Comparison of ENCODE assay signal across 8 cellular contexts in genomic region chr16:75789237-75789636, GRCh38.
A peak's percentile ranks its signal among the peaks of the same experiment; 100 is the strongest.
DNase-seq lines count a peak whose midpoint lies in the region; ATAC-seq, FAIRE-seq and TF ChIP-seq lines count a peak whose summit lies in the region.

No MANE protein-coding gene starts in this region.

- no TSS peak for BruUV-seq in K562 (replicated peaks; lab: Mats Ljungman, UMichigan)

- intact Hi-C loops in K562 (cut with micrococcal nuclease) = loop anchor here (1.0 kb wide), 1 partner anchor 1382 kb away; no protein-coding TSS in a partner anchor

- H3K36me3 ChIP-seq in K562 (ENCODE audit: control insufficient read depth, insufficient read depth, low read length) = no peaks in the 10 kb centered on the region

- no peak overlapping the region for H3K9ac ChIP-seq in K562 (ENCODE audit: insufficient read depth in 1 of 2, low read depth in 2 of 2, low read length in 2 of 2)

- no peaks in the 10 kb centered on the region for H3K9me3 ChIP-seq in K562 (replicated peaks; ENCODE audit: control insufficient read depth, insufficient read depth, low read depth, low read length)

- no peaks in the 10 kb centered on the region for H3K9me1 ChIP-seq in K562 (ENCODE audit: control insufficient read depth, insufficient read depth, low read length)

- H3K4me3 ChIP-seq in K562 = no peak overlapping the region

- no peak overlapping the region for H3K4me2 ChIP-seq in K562 (ENCODE audit: insufficient read depth, low read length)

- in situ Hi-C loops in K562 (cut with MboI) = loop anchor here (5.0 to 10.0 kb wide), 2 partner anchors 866 to 1383 kb away; no protein-coding TSS in a partner anchor

- H2AFZ ChIP-seq in K562 (ENCODE audit: low read depth, low read length) = no peak overlapping the region

- POLR2A ChIA-PET in K562 (lab: Yijun Ruan, JAX) = interaction anchor here (0.6 kb wide), 1 partner anchor 1211 kb away, joined by 3 read pairs; no protein-coding TSS in a partner anchor

- TF ChIP-seq RAD21 in K562 (CRISPR knock-in tag; conservative IDR thresholded peaks at IDR 0.05 in 1 of 2, IDR thresholded peaks at IDR 0.05 in 1 of 2) = peak; percentile 78 to 93

- WGBS in K562 (ENCODE audit: insufficient coverage, low coverage, missing lambda C conversion rate) = 9% methylated on average over 4 of the region's 4 CpGs

- peak; percentile 55 to 89 (median 57); a peak in 5 of 6 replicates for TF ChIP-seq CTCF in K562 (IDR thresholded peaks at IDR 0.05 in 2 of 3, conservative IDR thresholded peaks at IDR 0.05 in 1 of 3; ENCODE audit: insufficient read depth in 2 of 3, low read depth in 1 of 3, low read length in 3 of 3)

- ATAC-seq in GM18868 (IDR thresholded peaks at IDR 0.05; ENCODE audit: unreplicated experiment) (peak; percentile 73), HG03175 (IDR thresholded peaks at IDR 0.05; ENCODE audit: unreplicated experiment) (peak; percentile 69), K562 (peak; percentile 89)

- peak; percentile 90 for FAIRE-seq in K562 (lab: Jason Lieb, UNC)
- FAIRE-seq in urothelium cell line (lab: Jason Lieb, UNC) = no peak

- no peaks in the 10 kb centered on the region for H3K79me2 ChIP-seq in K562 (ENCODE audit: control insufficient read depth, insufficient read depth, low read length)

- CTCF ChIA-PET in K562 (lab: Yijun Ruan, JAX; ENCODE audit: low intra/inter-chr PET ratio) = interaction anchor here (1.6 kb wide), 1 partner anchor 1381 kb away, joined by 23 read pairs; no protein-coding TSS in a partner anchor

- no peak for TF ChIP-seq POLR2A in K562 (conservative IDR thresholded peaks at IDR 0.05)

- H3K4me1 ChIP-seq in K562 (replicated peaks in 1 of 2; ENCODE audit: control insufficient read depth in 2 of 2, insufficient read depth in 2 of 2, low read length in 2 of 2) = no peaks in the 10 kb centered on the region

- no peaks in the 10 kb centered on the region for H4K20me1 ChIP-seq in K562 (replicated peaks; ENCODE audit: control insufficient read depth, insufficient read depth, low read length)

- no peaks in the 10 kb centered on the region for H3K27me3 ChIP-seq in K562 (ENCODE audit: control insufficient read depth in 2 of 2, insufficient read depth in 2 of 2, low read length in 2 of 2)

- DNase-seq in COR-L47 (lab: John Stamatoyannopoulos, UW) = peak; percentile 69
- DNase-seq in NCI-H524 (lab: John Stamatoyannopoulos, UW) = peak; percentile 43 to 74
- peak; percentile 39 to 61 (median 49) for DNase-seq in K562 (ENCODE audit: extremely low read depth in 1 of 4, low spot score in 3 of 4)
- peak; percentile 45 for DNase-seq in kidney glomerular epithelial cell (lab: John Stamatoyannopoulos, UW)
- peak; percentile 54 for DNase-seq in urothelium cell line (ENCODE audit: low spot score)
- DNase-seq in HK-2 (ENCODE audit: unreplicated experiment) = no peak

- no peak overlapping the region for H3K27ac ChIP-seq in K562 (ENCODE audit: extremely low read depth, low read depth, low read length)

- no peak for TF ChIP-seq EP300 in K562 (IDR thresholded peaks at IDR 0.05; ENCODE audit: low read length)

TF ChIP-seq in K562, 482 proteins besides CTCF, POLR2A, EP300 and RAD21:
- no peak for TF ChIP-seq TAL1 (IDR thresholded peaks at IDR 0.05)
- TF ChIP-seq MTA3 (IDR thresholded peaks at IDR 0.05; ENCODE audit: borderline replicate concordance) = no peak
- TF ChIP-seq GTF2E2 (tag; IDR thresholded peaks at IDR 0.05) = no peak
- peak; percentile 67; the same call in 1 of the 2 replicates for TF ChIP-seq SMC3 (conservative IDR thresholded peaks at IDR 0.05; ENCODE audit: insufficient read depth, low read depth, low read length)
- TF ChIP-seq PBX2 (CRISPR knock-in tag; IDR thresholded peaks at IDR 0.05; ENCODE audit: low read depth) = no peak
- TF ChIP-seq PBX2 (tag; conservative IDR thresholded peaks at IDR 0.05; ENCODE audit: low read depth) = peak; percentile 30; the same call in 1 of the 2 replicates
- peak; percentile 66 for TF ChIP-seq DEAF1 (CRISPR knock-in tag; IDR thresholded peaks at IDR 0.05)
- no peak for TF ChIP-seq UBTF (IDR thresholded peaks at IDR 0.05; ENCODE audit: borderline replicate concordance in 1 of 2, low read depth in 2 of 2, low read length in 2 of 2)
- no peak for TF ChIP-seq ZNF263 (CRISPR knock-in tag; IDR thresholded peaks at IDR 0.05; ENCODE audit: borderline replicate concordance)
- TF ChIP-seq ZNF639 (CRISPR knock-in tag; conservative IDR thresholded peaks at IDR 0.05 in 1 of 2, IDR thresholded peaks at IDR 0.05 in 1 of 2) = no peak
